In genomic region chr19:1354496-1355257, GRCh38 we compare ENCODE assay signal across 8 cellular contexts. TPM values are rescaled to one million over a fixed set of nuclear protein-coding genes. Genes with fewer than 3 reads are reported as not detected.
DNase-seq lines count a peak whose midpoint lies in the region; ATAC-seq and TF ChIP-seq lines count a peak whose summit lies in the region.

No MANE protein-coding gene starts in this region.

- H3K9me3 ChIP-seq in Peyer's patch: no peaks in the 10 kb centered on the region

- intact Hi-C loops in natural killer cell (cut with micrococcal nuclease): no loop called here

- peaks cover 5% of the 10 kb centered on the region; the same call in 1 of the 2 replicates for H3K79me2 ChIP-seq in KMS-11 (ENCODE audit: insufficient read depth, low read depth)

- H3K4me1 Mint-ChIP-seq in natural killer cell: peaks cover 13 to 19% of the 10 kb centered on the region in 2 donors

- TF ChIP-seq CTCF in KMS-11 (conservative IDR thresholded peaks at IDR 0.05; ENCODE audit: low read depth, low read length) (no peak), Peyer's patch (IDR thresholded peaks at IDR 0.05) (peak in 2 of 6 experiments; percentile 19 to 35), fibroblast of mammary gland (conservative IDR thresholded peaks at IDR 0.05; ENCODE audit: control insufficient read depth, insufficient read depth, low read depth, low read length) (no peak), natural killer cell (IDR thresholded peaks at IDR 0.05) (no peak)

- H4K20me1 ChIP-seq in KMS-11 (ENCODE audit: insufficient read depth): no peaks in the 10 kb centered on the region

- H3K27me3 ChIP-seq in KMS-11 (ENCODE audit: insufficient read depth, low read depth) (no peaks in the 10 kb centered on the region), Peyer's patch (no peaks in the 10 kb centered on the region)

- peak overlapping the region; percentile 94 for H3K4me2 ChIP-seq in KMS-11

- H3K36me3 ChIP-seq in KMS-11 (ENCODE audit: insufficient read depth) (no peaks in the 10 kb centered on the region), Peyer's patch (peaks cover 0 to 25% (median 0%) of the 10 kb centered on the region in 3 donors)

- peak; percentile 56 for DNase-seq in DMS53 treated with DMSO at 0.1 percent for 48 hours (lab: John Stamatoyannopoulos, UW; ENCODE audit: unreplicated experiment)
- DNase-seq in Peyer's patch: peak; percentile 86 to 96 (median 94)
- peak; percentile 65 to 78 for DNase-seq in activated T-helper 1 cell treated with anti-CD3 and anti-CD28 coated beads, Interleukin-2, amount 50 U/mL, for 16 hours (ENCODE audit: low read depth in 1 of 2, low spot score in 1 of 2)
- DNase-seq in fibroblast of mammary gland (ENCODE audit: low read depth): peak; percentile 77
- peak; percentile 81 for DNase-seq in natural killer cell
- peak; percentile 67 to 86 (median 80) for DNase-seq in stimulated activated naive CD4-positive, alpha-beta T cell (lab: John Stamatoyannopoulos, UW)

- no peaks in the 10 kb centered on the region for H3K9me3 Mint-ChIP-seq in natural killer cell

- H3K27ac ChIP-seq in KMS-11 (peak overlapping the region; percentile 39), Peyer's patch (peak overlapping the region; percentile 90 to 98 (median 94))

- peaks cover 9% of the 10 kb centered on the region for H3K4me1 ChIP-seq in KMS-11 (ENCODE audit: low read depth, poor library complexity, severe bottlenecking)
- peaks cover 0 to 17% (median 0%) of the 10 kb centered on the region in 4 donors for H3K4me1 ChIP-seq in Peyer's patch

- no peaks in the 10 kb centered on the region for H3K36me3 Mint-ChIP-seq in natural killer cell

- ATAC-seq in GM21723 (IDR thresholded peaks at IDR 0.05; ENCODE audit: unreplicated experiment) (peak; percentile 76), natural killer cell (peak; percentile 99)

- H3K4me3 Mint-ChIP-seq in natural killer cell: peak overlapping the region; percentile 94

- H2AFZ ChIP-seq in KMS-11 (ENCODE audit: low read depth): peak overlapping the region; percentile 86

- H3K27me3 Mint-ChIP-seq in natural killer cell (ENCODE audit: low read depth in 2 of 2): no peaks in the 10 kb centered on the region

- peak overlapping the region; percentile 58 for H3K9ac ChIP-seq in KMS-11

- H3K27ac Mint-ChIP-seq in natural killer cell: peak overlapping the region; percentile 81 to 86

- H3K4me3 ChIP-seq in KMS-11 (IDR thresholded peaks at IDR 0.05; ENCODE audit: insufficient read depth, low read depth, low read length) (no peak overlapping the region), Peyer's patch (peak overlapping the region; percentile 91 to 99 (median 94)), fibroblast of mammary gland (ENCODE audit: control insufficient read depth, low read depth, low read length) (peak overlapping the region; percentile 76)

- TF ChIP-seq POLR2A in Peyer's patch (IDR thresholded peaks at IDR 0.05): peak in 1 of 2 donors; percentile 55

RNA-seq across cellular contexts. Expression of gene NDUFS7, which starts 29.0 kb away (rescaled TPM):
- total RNA-seq in Peyer's patch: 100 to 1,000 TPM in 3 of 4 donors, 10 to 100 TPM in 1; 99.9 to 165 (median 156) TPM
- total RNA-seq in natural killer cell: 10 to 100 TPM; 60.8 to 67.9 (median 66.6) TPM

RNA-seq across cellular contexts. Expression of gene GAMT, which starts 46.7 kb away (rescaled TPM):
- 1 to 10 TPM in 2 of 4 donors, not detected in 2; 2.5 to 3.1 TPM for total RNA-seq in Peyer's patch
- 1 to 10 TPM; 5.1 to 7.5 (median 7.1) TPM for total RNA-seq in natural killer cell

RNA-seq across cellular contexts. Expression of gene DAZAP1, which starts 52.7 kb away (rescaled TPM):
- total RNA-seq in Peyer's patch: 10 to 100 TPM; 37.5 to 90.9 (median 58.2) TPM
- 100 to 1,000 TPM; 166 to 207 (median 170) TPM for total RNA-seq in natural killer cell
